12 cellular contexts compared by ENCODE assay signal in the genomic region with DNA sequence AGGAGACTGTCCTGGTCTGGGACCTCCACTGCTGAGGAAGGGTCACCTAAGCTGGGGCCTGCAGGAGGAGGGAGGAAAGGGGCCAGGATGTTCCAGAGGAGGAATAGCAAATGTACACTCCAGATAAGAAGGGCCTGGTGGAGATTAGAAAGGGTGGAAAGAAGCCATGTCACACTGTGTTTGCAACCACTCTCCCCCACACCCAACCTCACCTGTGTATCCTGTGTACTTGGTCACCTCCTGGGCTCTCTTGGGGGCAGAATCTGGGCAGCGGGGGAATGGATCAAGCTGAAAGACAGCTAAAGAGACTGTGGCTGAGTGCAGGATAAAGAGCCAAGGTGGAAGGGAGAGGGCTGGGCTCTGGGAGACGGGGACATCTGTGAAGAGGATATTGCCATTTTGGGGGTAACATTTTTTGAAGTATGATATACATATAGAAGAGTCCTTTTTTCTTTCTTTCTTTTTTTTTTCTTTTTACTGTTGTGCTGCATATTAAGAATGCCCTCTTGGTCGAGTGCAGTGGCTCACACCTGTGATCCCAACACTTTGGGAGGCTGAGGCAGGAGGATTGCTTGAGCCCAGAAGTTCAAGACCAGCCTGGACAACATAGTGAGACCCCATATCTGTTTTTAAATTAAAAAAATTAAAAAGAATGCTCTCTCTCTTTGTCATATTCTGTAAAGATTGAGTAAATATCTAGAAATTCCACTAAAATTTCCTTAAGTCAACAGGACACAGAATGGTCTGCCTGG. TPM values are rescaled to one million over a fixed set of nuclear protein-coding genes. Genes with fewer than 3 reads are reported as not detected.
DNase-seq lines count a peak whose midpoint lies in the region; ATAC-seq and TF ChIP-seq lines count a peak whose summit lies in the region.
"Had no signal": no experiment of that assay in that cellular context is flagged by ENCODE, and none has a peak within 500 bp of the region (broad histone marks: within the 10 kb centered on the region; RNA-seq: fewer than 3 reads in every experiment).

No MANE protein-coding gene starts in this region.

- intact Hi-C loops in Right ventricle myocardium superior (cut with DNase I) = loop anchor here (2.0 kb wide), 1 partner anchor 131 kb away; no protein-coding TSS in a partner anchor
- intact Hi-C loops in cardiac septum (cut with DNase I) = loop anchor here (1.0 to 5.0 kb wide), 2 partner anchors 115 to 130 kb away; a partner anchor contains a TSS
- intact Hi-C loops in breast epithelium (cut with DNase I; ENCODE audit: low total_unique reads) = no loop called here
- intact Hi-C loops in upper lobe of right lung (cut with DNase I) = loop anchor here (2.0 kb wide), 1 partner anchor 125 kb away; no protein-coding TSS in a partner anchor

- peak; percentile 0 for ATAC-seq in Right ventricle myocardium superior (ENCODE audit: poor library complexity)
- peak; percentile 18 for ATAC-seq in upper lobe of right lung
- no peak for ATAC-seq in HG02840 (IDR thresholded peaks at IDR 0.05; ENCODE audit: low FRiP score, unreplicated experiment)
- ATAC-seq: activated CD4-positive, alpha-beta T cell treated with anti-CD3 and anti-CD28 coated beads for 36 hours had no signal

- peak overlapping the region; percentile 59 for H3K9ac ChIP-seq in mucosa of stomach (ENCODE audit: low read length)

- H3K36me3 ChIP-seq in breast epithelium (no peaks in the 10 kb centered on the region), mucosa of stomach (ENCODE audit: control insufficient read depth, insufficient read depth, low read length) (no peaks in the 10 kb centered on the region), upper lobe of right lung (no peaks in the 10 kb centered on the region)

- H3K27ac ChIP-seq in breast epithelium (peak overlapping the region; percentile 95 to 99), upper lobe of right lung (peak overlapping the region; percentile 96)

- H3K4me3 ChIP-seq in breast epithelium (no peak overlapping the region), mucosa of stomach (ENCODE audit: low read length) (no peak overlapping the region), upper lobe of right lung (no peak overlapping the region)

- TF ChIP-seq CTCF in breast epithelium (IDR thresholded peaks at IDR 0.05) (no peak), upper lobe of right lung (IDR thresholded peaks at IDR 0.05) (no peak)

- no peak for TF ChIP-seq POLR2A in breast epithelium (IDR thresholded peaks at IDR 0.05)

- no peaks in the 10 kb centered on the region for H3K27me3 ChIP-seq in breast epithelium
- no peaks in the 10 kb centered on the region for H3K27me3 ChIP-seq in mucosa of stomach (ENCODE audit: control insufficient read depth, insufficient read depth, low read length)
- no peaks in the 10 kb centered on the region for H3K27me3 ChIP-seq in upper lobe of right lung

- H3K9me3 ChIP-seq in breast epithelium (no peaks in the 10 kb centered on the region), mucosa of stomach (ENCODE audit: control insufficient read depth, low read length) (no peaks in the 10 kb centered on the region), upper lobe of right lung (no peaks in the 10 kb centered on the region)

- no peak for DNase-seq in Right ventricle myocardium superior
- DNase-seq in cardiac septum (ENCODE audit: low spot score) = no peak
- no peak for DNase-seq in breast epithelium (ENCODE audit: low spot score in 2 of 2)
- no peak for DNase-seq in upper lobe of right lung
- DNase-seq in epidermal melanocyte (ENCODE audit: insufficient read length, low spot score) = no peak
- DNase-seq in SW 1271 (lab: John Stamatoyannopoulos, UW) = no peak
- DNase-seq: activated CD4-positive, alpha-beta T cell treated with anti-CD3 and anti-CD28 coated beads for 36 hours; amniotic stem cell; NCI-H187; stimulated activated CD4-positive, alpha-beta T cell treated with anti-CD3 and anti-CD28 coated beads, Interleukin-2, amount 100 ng/mL, for 48 hours had no signal

- H3K4me1 ChIP-seq in breast epithelium = peaks cover 0 to 6% of the 10 kb centered on the region in 2 donors
- peaks cover 69% of the 10 kb centered on the region for H3K4me1 ChIP-seq in mucosa of stomach (ENCODE audit: control insufficient read depth, insufficient read depth, low read length)
- H3K4me1 ChIP-seq in upper lobe of right lung = peaks cover 31% of the 10 kb centered on the region

RNA-seq across cellular contexts. Expression of a gene that starts 3.4 kb away (rescaled TPM):
- 0.24 TPM for total RNA-seq in Right ventricle myocardium superior
- total RNA-seq in cardiac septum = not detected
- not detected for total RNA-seq in breast epithelium
- 1.0 TPM for total RNA-seq in upper lobe of right lung

RNA-seq across cellular contexts. Expression of a gene that starts 11.7 kb away (rescaled TPM):
- 3.4 TPM for total RNA-seq in Right ventricle myocardium superior
- total RNA-seq in cardiac septum = 7.4 TPM
- 100 to 1,000 TPM; 102 to 254 (median 109) TPM for total RNA-seq in breast epithelium
- total RNA-seq in upper lobe of right lung = 419 TPM

Comparison
In these comparisons a context has a peak if more than half of its experiments do, and no peak if none do; other contexts are left out.
1. RNA of a gene that starts 11.7 kb away (total RNA-seq): 419 TPM in upper lobe of right lung (single experiment) and 102 to 254 TPM in breast epithelium; 7.4 TPM in cardiac septum (single experiment) and 3.4 TPM in Right ventricle myocardium superior (single experiment); every median in the first group is over 10 times any median in the second.